20 cellular contexts compared by ENCODE assay signal in the genomic region with DNA sequence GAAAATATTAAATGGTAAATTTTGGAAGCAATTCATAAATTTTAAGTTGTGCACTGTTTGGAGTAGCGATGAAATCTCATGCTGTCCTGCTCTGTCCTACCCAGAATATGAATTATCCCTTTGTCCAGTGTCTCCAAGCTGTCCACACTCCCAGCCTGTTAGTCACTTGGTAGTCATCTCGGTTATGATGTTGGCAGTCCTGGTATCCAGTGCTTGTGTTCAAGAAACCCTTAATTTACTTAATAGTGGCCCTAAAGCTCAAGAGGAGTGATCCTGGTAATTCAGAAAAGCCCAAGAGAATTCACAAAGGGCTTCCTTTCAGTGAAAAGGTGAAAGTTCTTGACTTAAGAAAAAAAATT.
DNase-seq lines count a peak whose midpoint lies in the region; ATAC-seq and TF ChIP-seq lines count a peak whose summit lies in the region.
"Had no signal": no experiment of that assay in that cellular context is flagged by ENCODE, and none has a peak within 500 bp of the region (broad histone marks: within the 10 kb centered on the region; RNA-seq: fewer than 3 reads in every experiment).

No MANE protein-coding gene starts in this region.

- H3K4me2 ChIP-seq in SK-N-SH = no peak overlapping the region

- peak; percentile 48 for DNase-seq in AG08395 (ENCODE audit: low spot score)
- peak; percentile 14 for DNase-seq in HCEC 1CT
- no peak for DNase-seq in SK-N-SH
- DNase-seq in foreskin melanocyte = peak; percentile 66
- DNase-seq in ecto neural progenitor cell (ENCODE audit: low spot score) = no peak
- no peak for DNase-seq in NCI-H2196 treated with DMSO at 0.1 percent for 48 hours (lab: John Stamatoyannopoulos, UW; ENCODE audit: unreplicated experiment)
- DNase-seq: activated CD4-positive, alpha-beta memory T cell treated with anti-CD3 and anti-CD28 coated beads, Interleukin-2, amount 10 ng/mL, durations not matched to agents 7 days and 5 days; activated naive CD4-positive, alpha-beta T cell; activated T-cell treated with anti-CD3 and anti-CD28 coated beads, Interleukin-2, amount 50 U/mL, for 1 hour; CD4-positive, alpha-beta T cell; KBM-7; mesendoderm; NCI-H1092 treated with DMSO at 0.1 percent for 48 hours; NCI-H2081 treated with DMSO at 0.1 percent for 48 hours; NCI-H510A treated with DMSO at 0.1 percent for 48 hours; stimulated activated CD8-positive, alpha-beta memory T cell treated with anti-CD3 and anti-CD28 coated beads, Interleukin-4, amount 100 ng/mL, for 48 hours; T-helper 17 cell had no signal

- CTCF ChIA-PET in SK-N-SH (lab: Yijun Ruan, JAX) = no interaction called here

- H3K27ac ChIP-seq in SK-N-SH (ENCODE audit: low read depth in 2 of 2, low read length in 1 of 2) = no peak overlapping the region
- H3K27ac ChIP-seq: prostate gland had no signal

- no peaks in the 10 kb centered on the region; the same call in 1 of the 2 replicates for H3K27me3 ChIP-seq in SK-N-SH (ENCODE audit: insufficient read depth)

- ATAC-seq in HG03097 (IDR thresholded peaks at IDR 0.05; ENCODE audit: low FRiP score, unreplicated experiment) (no peak), HG03135 (IDR thresholded peaks at IDR 0.05; ENCODE audit: unreplicated experiment) (no peak)
- ATAC-seq: T-helper 17 cell had no signal

- H3K4me3 ChIP-seq in SK-N-SH (ENCODE audit: low read depth in 2 of 2, low read length in 1 of 2) = no peak overlapping the region
- H3K4me3 ChIP-seq: prostate gland had no signal

- no peaks in the 10 kb centered on the region for H3K79me2 ChIP-seq in SK-N-SH (ENCODE audit: insufficient read depth)

- no peak for TF ChIP-seq CTCF in SK-N-SH (IDR thresholded peaks at IDR 0.05)

- WGBS in SK-N-SH (ENCODE audit: low lambda C conversion rate) = 36% methylated on average over 2 of the region's 2 CpGs

- no peaks in the 10 kb centered on the region for H3K9me3 ChIP-seq in SK-N-SH
- H3K9me3 ChIP-seq: prostate gland had no signal

- POLR2A ChIA-PET in SK-N-SH (lab: Yijun Ruan, JAX) = no interaction called here

- no peak for TF ChIP-seq RAD21 in SK-N-SH (IDR thresholded peaks at IDR 0.05; ENCODE audit: low read length)

- H3K36me3 ChIP-seq in SK-N-SH (replicated peaks in 1 of 2; ENCODE audit: control insufficient read depth in 1 of 2, insufficient read depth in 2 of 2, low read length in 1 of 2) = no peaks in the 10 kb centered on the region
- H3K36me3 ChIP-seq: prostate gland had no signal

- no peaks in the 10 kb centered on the region for H3K4me1 ChIP-seq in SK-N-SH (ENCODE audit: control insufficient read depth in 1 of 2, insufficient read depth in 2 of 2, low read depth in 1 of 2, low read length in 1 of 2)
- H3K4me1 ChIP-seq: prostate gland had no signal

- no peak for TF ChIP-seq EP300 in SK-N-SH (IDR thresholded peaks at IDR 0.05; ENCODE audit: borderline replicate concordance in 1 of 2, low read depth in 1 of 2, low read length in 1 of 2)

- H3K9ac ChIP-seq in SK-N-SH = no peak overlapping the region

- H2AFZ ChIP-seq in SK-N-SH (ENCODE audit: low read depth) = no peak overlapping the region

- H3F3A ChIP-seq in SK-N-SH (replicated peaks; ENCODE audit: insufficient read depth) = no peaks in the 10 kb centered on the region

- no peaks in the 10 kb centered on the region for H3K9me2 ChIP-seq in SK-N-SH

- no peaks in the 10 kb centered on the region for H4K20me1 ChIP-seq in SK-N-SH (ENCODE audit: insufficient read depth)

TF ChIP-seq in SK-N-SH, 30 proteins besides CTCF, POLR2A, EP300 and RAD21:
- TF ChIP-seq IRF3 (IDR thresholded peaks at IDR 0.05; ENCODE audit: low read depth, low read length) (no peak), TCF12 (IDR thresholded peaks at IDR 0.05) (0 out of 2 replicates have a peak, but pooled peaks have one; percentile 14), RXRA (IDR thresholded peaks at IDR 0.05; ENCODE audit: borderline replicate concordance, low read depth) (no peak)

Comparison
In these comparisons a context has a peak if more than half of its experiments do, and no peak if none do; other contexts are left out.
1. DNase-seq: peak in AG08395 (single experiment), HCEC 1CT (single experiment) and foreskin melanocyte (single experiment); none in SK-N-SH (single experiment), ecto neural progenitor cell (single experiment) and NCI-H2196 treated with DMSO at 0.1 percent for 48 hours (single experiment).